6 cellular contexts compared by ENCODE assay signal in genomic region chr18:25647404-25647803, GRCh38.
"Had no signal": no experiment of that assay in that cellular context is flagged by ENCODE, and none has a peak within 500 bp of the region (broad histone marks: within the 10 kb centered on the region; RNA-seq: fewer than 3 reads in every experiment).

No MANE protein-coding gene starts in this region.

- ATAC-seq: GM23338, HepG2, K562 had no signal

- H3K27ac Mint-ChIP-seq: GM23338, H9 had no signal

- H3K4me3 Mint-ChIP-seq: GM23338, H9 had no signal

- DNase-seq: H9, KG1 had no signal

- H3K27ac ChIP-seq: HL-60 had no signal

- H3K4me3 ChIP-seq: GM23338, K562 had no signal

- H3K9me3 Mint-ChIP-seq: GM23338, H9 had no signal
